21 cellular contexts compared by ENCODE assay signal in the genomic region with DNA sequence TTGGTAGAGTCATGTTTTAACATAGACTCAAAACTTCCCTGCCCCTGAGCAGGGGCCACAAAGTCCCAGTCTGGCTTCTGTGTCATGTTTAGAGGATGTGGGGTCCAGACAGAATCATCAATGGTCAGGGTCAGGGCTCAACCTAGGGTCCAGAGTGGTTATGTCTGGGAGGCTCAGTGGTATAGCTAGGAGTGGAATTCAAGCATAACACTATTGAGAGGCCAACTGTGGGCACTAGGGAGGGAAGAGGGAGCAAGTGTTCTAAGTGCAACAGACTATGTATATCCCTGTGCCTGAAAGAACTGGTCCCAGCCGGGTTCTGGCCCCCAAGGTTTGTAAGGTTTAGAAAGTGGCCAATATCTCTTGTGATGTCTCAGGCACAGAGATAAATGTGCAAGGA. TPM values are rescaled to one million over a fixed set of nuclear protein-coding genes. Genes with fewer than 3 reads are reported as not detected.
DNase-seq lines count a peak whose midpoint lies in the region; ATAC-seq and TF ChIP-seq lines count a peak whose summit lies in the region.
"Had no signal": no experiment of that assay in that cellular context is flagged by ENCODE, and none has a peak within 500 bp of the region (broad histone marks: within the 10 kb centered on the region; RNA-seq: fewer than 3 reads in every experiment).

No MANE protein-coding gene starts in this region.

- H3K79me2 ChIP-seq in neural progenitor cell (ENCODE audit: low read depth) = no peaks in the 10 kb centered on the region

- H3K27me3 Mint-ChIP-seq in neural progenitor cell (ENCODE audit: insufficient read depth, low read depth) = peaks cover 5% of the 10 kb centered on the region
- H3K27me3 Mint-ChIP-seq: CD4-positive, alpha-beta T cell had no signal

- H3K4me3 Mint-ChIP-seq in neural progenitor cell = no peak overlapping the region
- H3K4me3 Mint-ChIP-seq: CD4-positive, alpha-beta T cell had no signal

- no peak for TF ChIP-seq POLR2A in thyroid gland (IDR thresholded peaks at IDR 0.05)

- no peaks in the 10 kb centered on the region for H3K36me3 ChIP-seq in left ventricle myocardium inferior
- no peaks in the 10 kb centered on the region for H3K36me3 ChIP-seq in neural progenitor cell
- H3K36me3 ChIP-seq in thyroid gland = no peaks in the 10 kb centered on the region
- H3K36me3 ChIP-seq: SJCRH30 had no signal

- 71 to 89% methylated on average over 1 of the region's 1 CpG for WGBS in thyroid gland, 2 donors

- ATAC-seq in Right ventricle myocardium superior (ENCODE audit: poor library complexity) = no peak

- no peak overlapping the region for H2AFZ ChIP-seq in neural progenitor cell (replicated peaks)

- H3K4me3 ChIP-seq in left ventricle myocardium inferior (no peak overlapping the region), neural progenitor cell (no peak overlapping the region), thyroid gland (replicated peaks in 1 of 3) (no peak overlapping the region)
- H3K4me3 ChIP-seq: Peyer's patch, SJCRH30 had no signal

- H3K4me1 ChIP-seq in left ventricle myocardium inferior (peaks cover 27% of the 10 kb centered on the region), neural progenitor cell (peaks cover 27% of the 10 kb centered on the region), thyroid gland (no peaks in the 10 kb centered on the region)
- H3K4me1 ChIP-seq: Caco-2, Peyer's patch had no signal

- H3K27ac ChIP-seq in left ventricle myocardium inferior (replicated peaks) (peak overlapping the region; percentile 74), neural progenitor cell (no peak overlapping the region), thyroid gland (no peak overlapping the region)
- H3K27ac ChIP-seq: HL-60, Peyer's patch, SJCRH30 had no signal

- H3K27me3 ChIP-seq in left ventricle myocardium inferior (ENCODE audit: low read depth) (no peaks in the 10 kb centered on the region), neural progenitor cell (peaks cover 34% of the 10 kb centered on the region), thyroid gland (no peaks in the 10 kb centered on the region)
- H3K27me3 ChIP-seq: Peyer's patch, SJCRH30 had no signal

- no peak overlapping the region for H3K9ac ChIP-seq in neural progenitor cell

- H3F3A ChIP-seq in neural progenitor cell (ENCODE audit: low read depth) = peaks cover 22% of the 10 kb centered on the region

- DNase-seq in left ventricle myocardium inferior = no peak
- no peak for DNase-seq in Right ventricle myocardium superior
- peak; percentile 29 for DNase-seq in ecto neural progenitor cell (ENCODE audit: low spot score)
- no peak for DNase-seq in neural progenitor cell (ENCODE audit: low spot score)
- DNase-seq in iPS-NIHi7 (ENCODE audit: extremely low spot score) = no peak
- no peak for DNase-seq in stimulated activated CD8-positive, alpha-beta memory T cell treated with anti-CD3 and anti-CD28 coated beads, Interleukin-4, amount 100 ng/mL, for 48 hours
- DNase-seq in thyroid gland = no peak
- DNase-seq: CD4-positive, alpha-beta T cell; GOT3; HCEC 1CT; KBM-7; MM.1S; NCI-H1048; NCI-H1417 treated with DMSO at 0.1 percent for 48 hours; NCI-H187; NCI-H446; NCI-H526; SJCRH30 had no signal

- TF ChIP-seq CTCF in left ventricle myocardium inferior (IDR thresholded peaks at IDR 0.05; ENCODE audit: borderline replicate concordance) (no peak), neural progenitor cell (IDR thresholded peaks at IDR 0.05) (no peak), thyroid gland (IDR thresholded peaks at IDR 0.05) (no peak)

- H3K4me1 Mint-ChIP-seq in neural progenitor cell = peaks cover 24% of the 10 kb centered on the region

- intact Hi-C loops in left ventricle myocardium inferior (cut with micrococcal nuclease) = no loop called here
- intact Hi-C loops in Right ventricle myocardium superior (cut with DNase I) = no loop called here
- intact Hi-C loops in thyroid gland (cut with DNase I) = no loop called here

- peaks cover 4% of the 10 kb centered on the region for H4K20me1 ChIP-seq in neural progenitor cell (ENCODE audit: low read depth)

- H3K36me3 Mint-ChIP-seq in neural progenitor cell = peaks cover 3% of the 10 kb centered on the region

- H3K9me3 ChIP-seq in left ventricle myocardium inferior (replicated peaks) = peaks cover 7% of the 10 kb centered on the region
- no peaks in the 10 kb centered on the region for H3K9me3 ChIP-seq in neural progenitor cell (ENCODE audit: low read depth)
- no peaks in the 10 kb centered on the region for H3K9me3 ChIP-seq in thyroid gland
- H3K9me3 ChIP-seq: Peyer's patch, SJCRH30 had no signal

- H3K4me2 ChIP-seq in neural progenitor cell = peak overlapping the region; percentile 78

- H3K9me3 Mint-ChIP-seq in neural progenitor cell = peaks cover 13% of the 10 kb centered on the region
- H3K9me3 Mint-ChIP-seq: CD4-positive, alpha-beta T cell had no signal

- H3K27ac Mint-ChIP-seq in neural progenitor cell = no peak overlapping the region
- H3K27ac Mint-ChIP-seq: CD4-positive, alpha-beta T cell had no signal

RNA-seq across cellular contexts. Expression of a gene that starts 14.1 kb away (rescaled TPM):
- total RNA-seq in left ventricle myocardium inferior (6.3 TPM), Right ventricle myocardium superior (8.1 TPM), neural progenitor cell (ENCODE audit: low replicate concordance) (0.03 and 0.04 TPM in 2 replicates), thyroid gland (1 to 10 TPM; 3.2 to 9.2 (median 6.0) TPM)

RNA-seq across cellular contexts. Expression of a gene that starts 33.2 kb away (rescaled TPM):
- 22.2 TPM for total RNA-seq in left ventricle myocardium inferior
- 17.7 TPM for total RNA-seq in Right ventricle myocardium superior
- 23.4 and 33.1 TPM in 2 replicates for total RNA-seq in neural progenitor cell (ENCODE audit: low replicate concordance)
- 1 to 10 TPM; 3.0 to 8.7 (median 4.8) TPM for total RNA-seq in thyroid gland

RNA-seq across cellular contexts. Expression of a gene that starts 33.5 kb away (rescaled TPM):
- total RNA-seq in left ventricle myocardium inferior (0.63 TPM), Right ventricle myocardium superior (0.56 TPM), neural progenitor cell (ENCODE audit: low replicate concordance) (9.4 and 10.7 TPM in 2 replicates), thyroid gland (1 to 10 TPM; 1.7 to 7.8 (median 4.6) TPM)
